In genomic region chr9:116155700-116156045, GRCh38 we compare ENCODE assay signal across 9 cellular contexts. TPM values are rescaled to one million over a fixed set of nuclear protein-coding genes. Genes with fewer than 3 reads are reported as not detected.
DNase-seq lines count a peak whose midpoint lies in the region; ATAC-seq and TF ChIP-seq lines count a peak whose summit lies in the region.
"Had no signal": no experiment of that assay in that cellular context is flagged by ENCODE, and none has a peak within 500 bp of the region (broad histone marks: within the 10 kb centered on the region; RNA-seq: fewer than 3 reads in every experiment).

No MANE protein-coding gene starts in this region.

- H3K27me3 ChIP-seq in right atrium auricular region (no peaks in the 10 kb centered on the region), muscle layer of duodenum (ENCODE audit: low read depth, low read length) (peaks cover 17% of the 10 kb centered on the region), aorta (ENCODE audit: control insufficient read depth in 1 of 2, insufficient read depth in 2 of 2, low read length in 1 of 2) (no peaks in the 10 kb centered on the region)

- H3K36me3 ChIP-seq in right atrium auricular region (no peaks in the 10 kb centered on the region), muscle layer of duodenum (ENCODE audit: control insufficient read depth in 1 of 2, insufficient read depth in 2 of 2, low read length in 2 of 2) (peaks cover 0 to 11% of the 10 kb centered on the region in 2 donors), aorta (ENCODE audit: control insufficient read depth in 1 of 2, insufficient read depth in 2 of 2, low read length in 1 of 2) (no peaks in the 10 kb centered on the region)

- ATAC-seq in left cardiac atrium (no peak), aorta (ENCODE audit: low FRiP score) (peak; percentile 22), GM21825 (IDR thresholded peaks at IDR 0.05; ENCODE audit: unreplicated experiment) (no peak)

- 1% methylated on average over 10 of the region's 10 CpGs for WGBS in aorta, 2 donors

- peak overlapping the region; percentile 83 to 93 for H3K27ac ChIP-seq in right atrium auricular region
- H3K27ac ChIP-seq in muscle layer of duodenum (ENCODE audit: low read length), result peak overlapping the region; percentile 70
- H3K27ac ChIP-seq in aorta (ENCODE audit: low read depth in 1 of 2, low read length in 2 of 2), result peak overlapping the region in 1 of 2 donors; percentile 50

- TF ChIP-seq CTCF in right atrium auricular region (IDR thresholded peaks at IDR 0.05) (no peak), epithelial cell of proximal tubule (conservative IDR thresholded peaks at IDR 0.05; ENCODE audit: low read depth, low read length) (no peak)

- DNase-seq in right atrium auricular region (ENCODE audit: low spot score), result no peak
- no peak for DNase-seq in left cardiac atrium
- DNase-seq in epithelial cell of proximal tubule (ENCODE audit: low read depth), result no peak
- DNase-seq in aorta, result no peak
- DNase-seq in NCI-H146 (lab: John Stamatoyannopoulos, UW), result no peak
- no peak for DNase-seq in NCI-H128 (lab: John Stamatoyannopoulos, UW; ENCODE audit: unreplicated experiment)
- DNase-seq: CD4-positive, alpha-beta memory T cell had no signal

- H3K4me1 ChIP-seq in right atrium auricular region (peaks cover 0 to 29% of the 10 kb centered on the region in 2 donors), muscle layer of duodenum (ENCODE audit: control insufficient read depth in 1 of 2, insufficient read depth in 2 of 2, low read length in 2 of 2) (peaks cover 0 to 4% of the 10 kb centered on the region in 2 donors), aorta (ENCODE audit: control insufficient read depth in 1 of 2, insufficient read depth in 2 of 2, low read length in 2 of 2) (no peaks in the 10 kb centered on the region)

- H3K9me3 ChIP-seq in right atrium auricular region, result no peaks in the 10 kb centered on the region
- H3K9me3 ChIP-seq in muscle layer of duodenum (ENCODE audit: control insufficient read depth in 1 of 2, low read length in 2 of 2), result no peaks in the 10 kb centered on the region
- H3K9me3 ChIP-seq in aorta (ENCODE audit: control insufficient read depth, low read length), result no peaks in the 10 kb centered on the region

- H3K4me3 ChIP-seq in right atrium auricular region (peak overlapping the region; percentile 59 to 64), epithelial cell of proximal tubule (ENCODE audit: low read depth, low read length) (peak overlapping the region; percentile 65), muscle layer of duodenum (ENCODE audit: low read depth in 1 of 2, low read length in 2 of 2) (peak overlapping the region; percentile 48 to 65), aorta (ENCODE audit: low read length in 2 of 2) (peak overlapping the region; percentile 54 to 76)

- intact Hi-C loops in left cardiac atrium (cut with DNase I), result loop anchor here (5.0 to 10.0 kb wide), 3 partner anchors 397 to 499 kb away; no protein-coding TSS in a partner anchor
- intact Hi-C loops in aorta (cut with DNase I), result loop anchor here (5.0 to 10.0 kb wide), 3 partner anchors 461 to 563 kb away; no protein-coding TSS in a partner anchor

RNA-seq across cellular contexts. Expression of gene PAPPA, which starts 2.1 kb away (rescaled TPM):
- total RNA-seq in right atrium auricular region (1 to 10 TPM; 1.8 to 5.7 TPM), left cardiac atrium (1 to 10 TPM; 2.4 to 9.8 TPM), epithelial cell of proximal tubule (2.5 TPM in 2 replicates), aorta (10 to 100 TPM; 13.2 to 16.6 TPM)
- 1 to 10 TPM in 1 of 2 donors, under 1 TPM in 1; 0.50 to 1.3 TPM for polyA plus RNA-seq in aorta
- total RNA-seq: CD4-positive, alpha-beta memory T cell had no signal
- polyA plus RNA-seq: CD4-positive, alpha-beta memory T cell had no signal
